In genomic region chr1:19208710-19209438, GRCh38 we compare ENCODE assay signal across 8 cellular contexts. TPM values are rescaled to one million over a fixed set of nuclear protein-coding genes. Genes with fewer than 3 reads are reported as not detected.
DNase-seq lines count a peak whose midpoint lies in the region; ATAC-seq lines count a peak whose summit lies in the region.

No MANE protein-coding gene starts in this region.

- H3K27ac Mint-ChIP-seq in T-helper 1 cell treated with Interleukin-12 subunit alpha and Interleukin-12 subunit beta and Interleukin-4 antibody, amounts not matched to agents 30 μg/mL and 1 μg/mL, for 36 hours: peak overlapping the region; percentile 96
- peak overlapping the region; percentile 95 for H3K27ac Mint-ChIP-seq in activated T-helper 17 cell treated with anti-CD3 and anti-CD28 coated beads, Interleukin-2, amount 50 U/mL, for 72 hours

- H3K36me3 ChIP-seq in iPS-15b (ENCODE audit: control insufficient read depth, insufficient read depth, low read length) (no peaks in the 10 kb centered on the region), subcutaneous abdominal adipose tissue (ENCODE audit: control insufficient read depth in 5 of 5, insufficient read depth in 5 of 5, low read length in 5 of 5) (peaks cover 0 to 8% (median 0%) of the 10 kb centered on the region in 5 donors)

- H3K4me1 Mint-ChIP-seq in T-helper 1 cell treated with Interleukin-12 subunit alpha and Interleukin-12 subunit beta and Interleukin-4 antibody, amounts not matched to agents 30 μg/mL and 1 μg/mL, for 36 hours (ENCODE audit: low read depth): peaks cover 56% of the 10 kb centered on the region
- H3K4me1 Mint-ChIP-seq in activated T-helper 17 cell treated with anti-CD3 and anti-CD28 coated beads, Interleukin-2, amount 50 U/mL, for 72 hours: peaks cover 48% of the 10 kb centered on the region

- H3K9me3 ChIP-seq in iPS-15b (ENCODE audit: control insufficient read depth, insufficient read depth, low read length): no peaks in the 10 kb centered on the region
- no peaks in the 10 kb centered on the region for H3K9me3 ChIP-seq in subcutaneous abdominal adipose tissue (ENCODE audit: control insufficient read depth in 5 of 5, low read length in 5 of 5)

- DNase-seq in T-helper 1 cell: no peak
- DNase-seq in stimulated activated CD4-positive, alpha-beta T cell treated with anti-CD3 and anti-CD28 coated beads, Interleukin-15, amount 100 ng/mL, for 24 hours: no peak
- no peak for DNase-seq in NCI-H2196 (lab: John Stamatoyannopoulos, UW; ENCODE audit: unreplicated experiment)
- DNase-seq in activated CD4-positive, alpha-beta T cell treated with anti-CD3 and anti-CD28 coated beads, Interleukin-2, amount 50 U/mL, for 48 hours: no peak

- H3K4me3 ChIP-seq in iPS-15b (ENCODE audit: low read depth, low read length) (peak overlapping the region; percentile 86), subcutaneous abdominal adipose tissue (ENCODE audit: low read depth in 1 of 5, low read length in 5 of 5) (peak overlapping the region; percentile 77 to 97 (median 96))

- ATAC-seq in activated T-helper 17 cell treated with anti-CD3 and anti-CD28 coated beads, Interleukin-2, amount 50 U/mL, for 72 hours (replicated peaks): no peak

- H3K9ac ChIP-seq in iPS-15b (ENCODE audit: low read depth, low read length) (peak overlapping the region; percentile 63), subcutaneous abdominal adipose tissue (ENCODE audit: low read length in 5 of 5) (peak overlapping the region; percentile 57 to 98 (median 97))

- peak overlapping the region; percentile 89 for H3K27ac ChIP-seq in subcutaneous abdominal adipose tissue (ENCODE audit: low read depth, low read length)

- no peaks in the 10 kb centered on the region for H3K27me3 Mint-ChIP-seq in T-helper 1 cell treated with Interleukin-12 subunit alpha and Interleukin-12 subunit beta and Interleukin-4 antibody, amounts not matched to agents 30 μg/mL and 1 μg/mL, for 36 hours (ENCODE audit: low read depth)
- H3K27me3 Mint-ChIP-seq in activated T-helper 17 cell treated with anti-CD3 and anti-CD28 coated beads, Interleukin-2, amount 50 U/mL, for 72 hours: no peaks in the 10 kb centered on the region

- peaks cover 17% of the 10 kb centered on the region for H3K36me3 Mint-ChIP-seq in T-helper 1 cell treated with Interleukin-12 subunit alpha and Interleukin-12 subunit beta and Interleukin-4 antibody, amounts not matched to agents 30 μg/mL and 1 μg/mL, for 36 hours (ENCODE audit: low read depth)
- H3K36me3 Mint-ChIP-seq in activated T-helper 17 cell treated with anti-CD3 and anti-CD28 coated beads, Interleukin-2, amount 50 U/mL, for 72 hours (ENCODE audit: low read depth): peaks cover 89% of the 10 kb centered on the region

- no peaks in the 10 kb centered on the region for H3K9me3 Mint-ChIP-seq in T-helper 1 cell treated with Interleukin-12 subunit alpha and Interleukin-12 subunit beta and Interleukin-4 antibody, amounts not matched to agents 30 μg/mL and 1 μg/mL, for 36 hours
- no peaks in the 10 kb centered on the region for H3K9me3 Mint-ChIP-seq in activated T-helper 17 cell treated with anti-CD3 and anti-CD28 coated beads, Interleukin-2, amount 50 U/mL, for 72 hours

- H3K27me3 ChIP-seq in iPS-15b (ENCODE audit: control insufficient read depth, insufficient read depth, low read length): no peaks in the 10 kb centered on the region
- H3K27me3 ChIP-seq in subcutaneous abdominal adipose tissue (ENCODE audit: control insufficient read depth in 5 of 5, insufficient read depth in 4 of 5, low read length in 5 of 5): no peaks in the 10 kb centered on the region

- peak overlapping the region; percentile 86 for H3K4me3 Mint-ChIP-seq in T-helper 1 cell treated with Interleukin-12 subunit alpha and Interleukin-12 subunit beta and Interleukin-4 antibody, amounts not matched to agents 30 μg/mL and 1 μg/mL, for 36 hours
- peak overlapping the region; percentile 96 for H3K4me3 Mint-ChIP-seq in activated T-helper 17 cell treated with anti-CD3 and anti-CD28 coated beads, Interleukin-2, amount 50 U/mL, for 72 hours

- H3K4me1 ChIP-seq in iPS-15b (ENCODE audit: control insufficient read depth, insufficient read depth, low read length) (peaks cover 2% of the 10 kb centered on the region), subcutaneous abdominal adipose tissue (ENCODE audit: control insufficient read depth in 5 of 5, insufficient read depth in 5 of 5, low read length in 5 of 5) (peaks cover 6 to 57% (median 47%) of the 10 kb centered on the region in 5 donors)

RNA-seq across cellular contexts. Expression of gene UBR4, which starts 1.2 kb away (rescaled TPM):
- 100 to 1,000 TPM; 145 to 195 TPM for total RNA-seq in activated T-helper 17 cell treated with anti-CD3 and anti-CD28 coated beads, Interleukin-2, amount 50 U/mL, for 72 hours

RNA-seq across cellular contexts. Expression of gene EMC1, which starts 42.5 kb away (rescaled TPM):
- total RNA-seq in activated T-helper 17 cell treated with anti-CD3 and anti-CD28 coated beads, Interleukin-2, amount 50 U/mL, for 72 hours: 10 to 100 TPM; 41.1 to 51.9 TPM

RNA-seq across cellular contexts. Expression of gene MRTO4, which starts 42.7 kb away (rescaled TPM):
- 100 to 1,000 TPM in 1 of 2 donors, 10 to 100 TPM in 1; 59.3 to 113 TPM for total RNA-seq in activated T-helper 17 cell treated with anti-CD3 and anti-CD28 coated beads, Interleukin-2, amount 50 U/mL, for 72 hours
